In the genomic region with DNA sequence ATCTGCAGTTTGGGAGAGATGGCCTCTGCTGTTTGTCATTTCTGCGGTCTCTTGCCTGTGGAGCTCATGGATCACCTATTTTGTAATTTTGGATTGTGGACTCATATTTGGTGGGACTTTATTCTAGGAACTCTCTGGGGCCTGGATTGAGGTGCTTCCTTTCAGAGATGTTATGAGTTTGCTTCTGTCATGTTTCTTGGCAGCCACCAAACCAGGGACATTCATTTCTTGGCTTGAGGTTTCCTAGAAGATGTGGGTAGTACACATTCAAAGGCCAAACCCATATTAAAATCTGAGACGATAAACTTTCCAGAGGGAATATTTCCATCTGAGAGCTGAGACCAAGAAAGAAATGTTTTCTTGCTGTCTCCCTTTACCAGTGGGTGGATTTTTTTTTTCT, we compare ENCODE assay signal across 27 cellular contexts. TPM values are rescaled to one million over a fixed set of nuclear protein-coding genes. Genes with fewer than 3 reads are reported as not detected.
"Had no signal": no experiment of that assay in that cellular context is flagged by ENCODE, and none has a peak within 500 bp of the region (broad histone marks: within the 10 kb centered on the region; RNA-seq: fewer than 3 reads in every experiment).

No MANE protein-coding gene starts in this region.

- H3K27me3 ChIP-seq: gastrocnemius medialis had no signal

- FAIRE-seq: colon, endometrium, islet of Langerhans, keratinocyte had no signal

- H3K36me3 ChIP-seq: esophagus squamous epithelium, gastrocnemius medialis, heart right ventricle, left lung, lower lobe of right lung had no signal

- H3K9me3 Mint-ChIP-seq: effector memory CD8-positive, alpha-beta T cell had no signal

- H3K4me3 Mint-ChIP-seq: dendritic cell treated with granulocyte-macrophage colony-stimulating factor and Interleukin-4, amounts not matched to agents 40 ng/mL and 50 ng/mL, for 4 days; effector memory CD8-positive, alpha-beta T cell; endodermal cell; naive thymus-derived CD4-positive, alpha-beta T cell had no signal

- ATAC-seq: effector memory CD8-positive, alpha-beta T cell; esophagus mucosa; gastrocnemius medialis; heart right ventricle; left cardiac atrium; left lung; left ventricle myocardium superior; lower lobe of right lung; naive thymus-derived CD4-positive, alpha-beta T cell had no signal

- DNase-seq: cortex of kidney; effector CD8-positive, alpha-beta T cell; effector memory CD8-positive, alpha-beta T cell; endodermal cell; erythroblast; esophagus squamous epithelium; foreskin fibroblast; foreskin melanocyte; gastrocnemius medialis; glutamatergic neuron; head of caudate nucleus; heart right ventricle; hippocampal formation; left cardiac atrium; left lung; left ventricle myocardium superior; lower lobe of right lung; mesendoderm; midbrain; naive thymus-derived CD4-positive, alpha-beta T cell had no signal

- H3K27ac Mint-ChIP-seq: dendritic cell treated with granulocyte-macrophage colony-stimulating factor and Interleukin-4, amounts not matched to agents 40 ng/mL and 50 ng/mL, for 4 days; effector memory CD8-positive, alpha-beta T cell; endodermal cell; naive thymus-derived CD4-positive, alpha-beta T cell had no signal

- H3K4me1 Mint-ChIP-seq: endodermal cell had no signal

- H3K4me3 ChIP-seq: esophagus squamous epithelium, gastrocnemius medialis, heart right ventricle, left lung, lower lobe of right lung had no signal

RNA-seq across cellular contexts. Expression of gene GADD45G, which starts 37.2 kb away (rescaled TPM):
- total RNA-seq: lung microvascular endothelial cell had no signal
